ENCODE assay signal across 10 cellular contexts in the genomic region with DNA sequence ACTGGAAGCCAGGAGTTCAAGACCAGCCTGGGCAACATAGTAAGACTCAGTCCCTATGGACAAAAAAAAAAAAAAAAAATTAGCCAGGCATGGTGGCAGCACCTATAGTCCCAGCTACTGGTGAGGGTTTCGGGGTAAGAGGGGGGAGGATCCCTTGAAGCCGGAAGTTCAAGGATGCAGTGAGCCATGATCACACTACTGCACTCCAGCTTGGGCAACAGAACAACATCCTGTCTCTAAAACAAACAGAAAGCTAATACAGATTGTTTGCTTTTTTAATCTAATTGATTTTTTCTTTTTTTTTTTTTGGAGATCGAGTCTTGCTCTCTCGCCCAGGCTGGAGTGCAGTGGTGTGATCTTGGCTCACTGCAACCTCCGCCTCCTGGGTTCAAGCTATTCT. TPM values are rescaled to one million over a fixed set of nuclear protein-coding genes. Genes with fewer than 3 reads are reported as not detected.
A peak's percentile ranks its signal among the peaks of the same experiment; 100 is the strongest.
DNase-seq lines count a peak whose midpoint lies in the region; ATAC-seq and TF ChIP-seq lines count a peak whose summit lies in the region.
"Had no signal": no experiment of that assay in that cellular context is flagged by ENCODE, and none has a peak within 500 bp of the region (broad histone marks: within the 10 kb centered on the region; RNA-seq: fewer than 3 reads in every experiment).

No MANE protein-coding gene starts in this region.

- H3K27ac ChIP-seq in transverse colon, result no peak overlapping the region

- WGBS in transverse colon (ENCODE audit: low coverage in 1 of 2), 2 donors, result 57 to 80% methylated on average over 4 to 5 of the region's 5 CpGs

- H3K4me1 ChIP-seq in transverse colon, result peaks cover 25 to 46% (median 36%) of the 10 kb centered on the region in 4 donors

- peak overlapping the region; percentile 20 for H3K27ac Mint-ChIP-seq in T-helper 1 cell treated with Interleukin-12 subunit alpha and Interleukin-12 subunit beta and Interleukin-4 antibody, amounts not matched to agents 30 μg/mL and 1 μg/mL, for 36 hours
- peak overlapping the region; percentile 52 to 94 for H3K27ac Mint-ChIP-seq in effector memory CD8-positive, alpha-beta T cell

- H3K9me3 ChIP-seq in transverse colon, result no peaks in the 10 kb centered on the region

- DNase-seq in T-helper 1 cell (no peak), NAMALWA (ENCODE audit: low spot score) (peak; percentile 49), HCEC 1CT (no peak), transverse colon (no peak), NCI-H146 treated with DMSO at 0.1 percent for 48 hours (lab: John Stamatoyannopoulos, UW; ENCODE audit: unreplicated experiment) (no peak)
- DNase-seq in effector memory CD8-positive, alpha-beta T cell, result no peak
- DNase-seq: GOT3, NCI-H2107 had no signal

- in situ Hi-C loops in transverse colon (cut with MboI; ENCODE audit: low pct_ligation_motif_present in 1 of 4, low pct_unique_long_range_greater_than_20kb in 1 of 4, low sequenced_read_pairs in 3 of 4), result loop anchor here in 3 of 4 donors (25.0 kb wide), 1 partner anchor 279 kb away; a partner anchor contains a TSS

- peaks cover 25% of the 10 kb centered on the region for H3K4me1 Mint-ChIP-seq in T-helper 1 cell treated with Interleukin-12 subunit alpha and Interleukin-12 subunit beta and Interleukin-4 antibody, amounts not matched to agents 30 μg/mL and 1 μg/mL, for 36 hours (ENCODE audit: low read depth)
- H3K4me1 Mint-ChIP-seq in effector memory CD8-positive, alpha-beta T cell (ENCODE audit: low read depth in 2 of 2), result peaks cover 28 to 33% of the 10 kb centered on the region in 2 donors

- H3K4me3 Mint-ChIP-seq in T-helper 1 cell treated with Interleukin-12 subunit alpha and Interleukin-12 subunit beta and Interleukin-4 antibody, amounts not matched to agents 30 μg/mL and 1 μg/mL, for 36 hours, result no peak overlapping the region
- H3K4me3 Mint-ChIP-seq in effector memory CD8-positive, alpha-beta T cell, result no peak overlapping the region

- no peak overlapping the region for H3K4me3 ChIP-seq in transverse colon

- TF ChIP-seq EP300 in transverse colon (IDR thresholded peaks at IDR 0.05; ENCODE audit: low read depth), result no peak

- H3K9me3 Mint-ChIP-seq in T-helper 1 cell treated with Interleukin-12 subunit alpha and Interleukin-12 subunit beta and Interleukin-4 antibody, amounts not matched to agents 30 μg/mL and 1 μg/mL, for 36 hours, result no peaks in the 10 kb centered on the region
- no peaks in the 10 kb centered on the region for H3K9me3 Mint-ChIP-seq in effector memory CD8-positive, alpha-beta T cell

- H3K36me3 ChIP-seq in transverse colon, result no peaks in the 10 kb centered on the region

- no peak for ATAC-seq in effector memory CD8-positive, alpha-beta T cell (replicated peaks)
- ATAC-seq in GM19395 (IDR thresholded peaks at IDR 0.05; ENCODE audit: unreplicated experiment), result no peak

- peaks cover 3% of the 10 kb centered on the region for H3K27me3 Mint-ChIP-seq in T-helper 1 cell treated with Interleukin-12 subunit alpha and Interleukin-12 subunit beta and Interleukin-4 antibody, amounts not matched to agents 30 μg/mL and 1 μg/mL, for 36 hours (ENCODE audit: low read depth)
- H3K27me3 Mint-ChIP-seq in effector memory CD8-positive, alpha-beta T cell, result no peaks in the 10 kb centered on the region

- H3K36me3 Mint-ChIP-seq in T-helper 1 cell treated with Interleukin-12 subunit alpha and Interleukin-12 subunit beta and Interleukin-4 antibody, amounts not matched to agents 30 μg/mL and 1 μg/mL, for 36 hours (ENCODE audit: low read depth), result peaks cover 15% of the 10 kb centered on the region
- peaks cover 23% of the 10 kb centered on the region for H3K36me3 Mint-ChIP-seq in effector memory CD8-positive, alpha-beta T cell (ENCODE audit: insufficient read depth)

- intact Hi-C loops in transverse colon (cut with DNase I; ENCODE audit: low total_unique reads), result no loop called here

- no peak for TF ChIP-seq POLR2A in transverse colon (IDR thresholded peaks at IDR 0.05)

- H3K27me3 ChIP-seq in transverse colon, result no peaks in the 10 kb centered on the region

- TF ChIP-seq CTCF in transverse colon (IDR thresholded peaks at IDR 0.05), result no peak

RNA-seq across cellular contexts. Expression of a gene that starts 1.6 kb away (rescaled TPM):
- 100 to 1,000 TPM in 2 of 4 donors, 10 to 100 TPM in 2; 37.2 to 131 (median 108) TPM for total RNA-seq in transverse colon

RNA-seq across cellular contexts. Expression of a gene that starts 6.1 kb away (rescaled TPM):
- 10 to 100 TPM; 26.5 to 52.0 (median 36.5) TPM for total RNA-seq in transverse colon

RNA-seq across cellular contexts. Expression of a gene that starts 16.1 kb away (rescaled TPM):
- 10 to 100 TPM in 3 of 4 donors, 1 to 10 TPM in 1; 9.4 to 29.5 (median 23.2) TPM for total RNA-seq in transverse colon
